In the genomic region with DNA sequence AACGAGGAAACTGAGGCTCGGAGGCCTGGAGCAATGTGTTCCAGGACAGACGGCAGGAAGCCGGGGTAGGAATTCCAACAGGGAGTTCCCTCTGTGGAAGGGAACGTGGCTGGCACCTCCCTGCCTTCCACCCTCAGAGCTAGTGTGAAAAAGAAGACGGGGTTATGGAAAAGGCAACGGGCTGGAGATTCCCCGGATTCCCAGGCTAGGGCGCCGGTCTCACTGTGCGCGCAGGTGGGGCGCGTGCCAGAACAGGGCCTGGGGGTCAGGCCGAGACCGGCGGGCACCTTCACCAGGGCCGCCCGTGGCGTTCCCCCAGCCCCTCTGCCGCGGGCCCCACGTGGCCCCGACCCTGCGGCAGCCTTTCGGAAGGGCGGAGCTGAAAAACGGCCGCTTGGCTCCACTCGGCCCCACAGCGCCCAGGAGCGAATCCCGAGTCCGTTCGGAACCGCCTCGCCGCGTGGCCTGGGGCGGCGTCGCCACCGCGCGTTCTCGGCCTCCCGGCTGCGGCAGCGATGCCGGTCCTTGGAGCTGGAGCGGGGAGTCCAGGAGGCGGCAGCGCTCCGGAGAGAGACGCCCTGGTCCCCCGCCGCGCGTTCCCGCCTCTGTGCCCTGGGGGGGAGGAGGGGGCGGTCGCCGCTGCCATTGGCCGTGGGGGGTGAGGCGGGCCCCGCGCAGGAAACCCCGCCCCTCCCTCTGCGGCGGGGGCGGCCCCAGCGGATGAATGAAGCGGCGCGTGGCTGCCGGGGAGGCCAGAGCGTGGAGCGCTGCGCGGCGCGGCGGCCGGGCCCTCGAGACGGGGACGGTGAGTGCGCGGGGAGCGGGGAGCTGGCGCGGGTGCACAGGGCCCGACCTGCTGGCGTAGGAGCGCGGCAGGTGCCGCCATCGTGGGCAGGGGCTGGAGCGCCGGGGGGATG, we compare ENCODE assay signal across 1 cellular context.
TF ChIP-seq lines count a peak whose summit lies in the region.

A gene with protein sequence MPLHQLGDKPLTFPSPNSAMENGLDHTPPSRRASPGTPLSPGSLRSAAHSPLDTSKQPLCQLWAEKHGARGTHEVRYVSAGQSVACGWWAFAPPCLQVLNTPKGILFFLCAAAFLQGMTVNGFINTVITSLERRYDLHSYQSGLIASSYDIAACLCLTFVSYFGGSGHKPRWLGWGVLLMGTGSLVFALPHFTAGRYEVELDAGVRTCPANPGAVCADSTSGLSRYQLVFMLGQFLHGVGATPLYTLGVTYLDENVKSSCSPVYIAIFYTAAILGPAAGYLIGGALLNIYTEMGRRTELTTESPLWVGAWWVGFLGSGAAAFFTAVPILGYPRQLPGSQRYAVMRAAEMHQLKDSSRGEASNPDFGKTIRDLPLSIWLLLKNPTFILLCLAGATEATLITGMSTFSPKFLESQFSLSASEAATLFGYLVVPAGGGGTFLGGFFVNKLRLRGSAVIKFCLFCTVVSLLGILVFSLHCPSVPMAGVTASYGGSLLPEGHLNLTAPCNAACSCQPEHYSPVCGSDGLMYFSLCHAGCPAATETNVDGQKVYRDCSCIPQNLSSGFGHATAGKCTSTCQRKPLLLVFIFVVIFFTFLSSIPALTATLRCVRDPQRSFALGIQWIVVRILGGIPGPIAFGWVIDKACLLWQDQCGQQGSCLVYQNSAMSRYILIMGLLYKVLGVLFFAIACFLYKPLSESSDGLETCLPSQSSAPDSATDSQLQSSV (plus strand): TSS at position 755 of the 917 bp plus-strand sequence. CDS start 13,952 bp downstream, outside the sequence.

TF ChIP-seq in HepG2, 621 proteins besides CTCF, POLR2A, EP300 and RAD21 (continued from another document and continues in another):
- TF ChIP-seq, protein P1, sequence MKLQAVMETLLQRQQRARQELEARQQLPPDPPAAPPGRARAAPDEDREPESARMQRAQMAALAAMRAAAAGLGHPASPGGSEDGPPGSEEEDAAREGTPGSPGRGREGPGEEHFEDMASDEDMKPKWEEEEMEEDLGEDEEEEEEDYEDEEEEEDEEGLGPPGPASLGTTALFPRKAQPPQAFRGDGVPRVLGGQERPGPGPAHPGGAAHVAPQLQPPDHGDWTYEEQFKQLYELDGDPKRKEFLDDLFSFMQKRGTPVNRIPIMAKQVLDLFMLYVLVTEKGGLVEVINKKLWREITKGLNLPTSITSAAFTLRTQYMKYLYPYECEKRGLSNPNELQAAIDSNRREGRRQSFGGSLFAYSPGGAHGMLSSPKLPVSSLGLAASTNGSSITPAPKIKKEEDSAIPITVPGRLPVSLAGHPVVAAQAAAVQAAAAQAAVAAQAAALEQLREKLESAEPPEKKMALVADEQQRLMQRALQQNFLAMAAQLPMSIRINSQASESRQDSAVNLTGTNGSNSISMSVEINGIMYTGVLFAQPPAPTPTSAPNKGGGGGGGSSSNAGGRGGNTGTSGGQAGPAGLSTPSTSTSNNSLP (IDR thresholded peaks at IDR 0.05; ENCODE audit: low read depth, low read length): no peak
- peak; percentile 48; the same call in 1 of the 2 replicates for TF ChIP-seq ZNF235 (CRISPR knock-in tag; IDR thresholded peaks at IDR 0.05; ENCODE audit: borderline replicate concordance)
- TF ChIP-seq ZNF598 (CRISPR knock-in tag; IDR thresholded peaks at IDR 0.05; ENCODE audit: borderline replicate concordance): 0 out of 2 replicates have a peak, but pooled peaks have one; percentile 53
- TF ChIP-seq, protein P2, sequence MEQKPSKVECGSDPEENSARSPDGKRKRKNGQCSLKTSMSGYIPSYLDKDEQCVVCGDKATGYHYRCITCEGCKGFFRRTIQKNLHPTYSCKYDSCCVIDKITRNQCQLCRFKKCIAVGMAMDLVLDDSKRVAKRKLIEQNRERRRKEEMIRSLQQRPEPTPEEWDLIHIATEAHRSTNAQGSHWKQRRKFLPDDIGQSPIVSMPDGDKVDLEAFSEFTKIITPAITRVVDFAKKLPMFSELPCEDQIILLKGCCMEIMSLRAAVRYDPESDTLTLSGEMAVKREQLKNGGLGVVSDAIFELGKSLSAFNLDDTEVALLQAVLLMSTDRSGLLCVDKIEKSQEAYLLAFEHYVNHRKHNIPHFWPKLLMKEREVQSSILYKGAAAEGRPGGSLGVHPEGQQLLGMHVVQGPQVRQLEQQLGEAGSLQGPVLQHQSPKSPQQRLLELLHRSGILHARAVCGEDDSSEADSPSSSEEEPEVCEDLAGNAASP (CRISPR knock-in tag; IDR thresholded peaks at IDR 0.05; ENCODE audit: borderline replicate concordance): peak; percentile 71
- peak; percentile 81 for TF ChIP-seq ATF2 (CRISPR knock-in tag; IDR thresholded peaks at IDR 0.05)
- TF ChIP-seq ZNF446 (CRISPR knock-in tag; IDR thresholded peaks at IDR 0.05): no peak; the same call in 1 of the 2 replicates
- TF ChIP-seq RELA (CRISPR knock-in tag; IDR thresholded peaks at IDR 0.05): peak; percentile 81; the same call in 1 of the 2 replicates
- no peak for TF ChIP-seq ZNF383 (CRISPR knock-in tag; IDR thresholded peaks at IDR 0.05; ENCODE audit: borderline replicate concordance)
- TF ChIP-seq MATR3 (CRISPR knock-in tag; IDR thresholded peaks at IDR 0.05): peak; percentile 21; the same call in 1 of the 2 replicates
- TF ChIP-seq RFX5 (IDR thresholded peaks at IDR 0.05; ENCODE audit: low read depth, low read length): no peak
- TF ChIP-seq ZNF557 (CRISPR knock-in tag; IDR thresholded peaks at IDR 0.05): no peak; the same call in 1 of the 2 replicates
- TF ChIP-seq SNAI1 (CRISPR knock-in tag; IDR thresholded peaks at IDR 0.05; ENCODE audit: borderline replicate concordance): peak; percentile 30; the same call in 1 of the 2 replicates
- TF ChIP-seq, protein P3, sequence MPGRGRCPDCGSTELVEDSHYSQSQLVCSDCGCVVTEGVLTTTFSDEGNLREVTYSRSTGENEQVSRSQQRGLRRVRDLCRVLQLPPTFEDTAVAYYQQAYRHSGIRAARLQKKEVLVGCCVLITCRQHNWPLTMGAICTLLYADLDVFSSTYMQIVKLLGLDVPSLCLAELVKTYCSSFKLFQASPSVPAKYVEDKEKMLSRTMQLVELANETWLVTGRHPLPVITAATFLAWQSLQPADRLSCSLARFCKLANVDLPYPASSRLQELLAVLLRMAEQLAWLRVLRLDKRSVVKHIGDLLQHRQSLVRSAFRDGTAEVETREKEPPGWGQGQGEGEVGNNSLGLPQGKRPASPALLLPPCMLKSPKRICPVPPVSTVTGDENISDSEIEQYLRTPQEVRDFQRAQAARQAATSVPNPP (CRISPR knock-in tag; IDR thresholded peaks at IDR 0.05): peak; percentile 47
- TF ChIP-seq ZFP62 (CRISPR knock-in tag; IDR thresholded peaks at IDR 0.05): no peak; the same call in 1 of the 2 replicates
- TF ChIP-seq YEATS4 (CRISPR knock-in tag; IDR thresholded peaks at IDR 0.05; ENCODE audit: borderline replicate concordance): peak; percentile 91
- TF ChIP-seq ZSCAN30 (CRISPR knock-in tag; IDR thresholded peaks at IDR 0.05): no peak
- TF ChIP-seq ZNF550 (CRISPR knock-in tag; IDR thresholded peaks at IDR 0.05; ENCODE audit: borderline replicate concordance): peak; percentile 47; the same call in 1 of the 2 replicates
- TF ChIP-seq, protein P4, sequence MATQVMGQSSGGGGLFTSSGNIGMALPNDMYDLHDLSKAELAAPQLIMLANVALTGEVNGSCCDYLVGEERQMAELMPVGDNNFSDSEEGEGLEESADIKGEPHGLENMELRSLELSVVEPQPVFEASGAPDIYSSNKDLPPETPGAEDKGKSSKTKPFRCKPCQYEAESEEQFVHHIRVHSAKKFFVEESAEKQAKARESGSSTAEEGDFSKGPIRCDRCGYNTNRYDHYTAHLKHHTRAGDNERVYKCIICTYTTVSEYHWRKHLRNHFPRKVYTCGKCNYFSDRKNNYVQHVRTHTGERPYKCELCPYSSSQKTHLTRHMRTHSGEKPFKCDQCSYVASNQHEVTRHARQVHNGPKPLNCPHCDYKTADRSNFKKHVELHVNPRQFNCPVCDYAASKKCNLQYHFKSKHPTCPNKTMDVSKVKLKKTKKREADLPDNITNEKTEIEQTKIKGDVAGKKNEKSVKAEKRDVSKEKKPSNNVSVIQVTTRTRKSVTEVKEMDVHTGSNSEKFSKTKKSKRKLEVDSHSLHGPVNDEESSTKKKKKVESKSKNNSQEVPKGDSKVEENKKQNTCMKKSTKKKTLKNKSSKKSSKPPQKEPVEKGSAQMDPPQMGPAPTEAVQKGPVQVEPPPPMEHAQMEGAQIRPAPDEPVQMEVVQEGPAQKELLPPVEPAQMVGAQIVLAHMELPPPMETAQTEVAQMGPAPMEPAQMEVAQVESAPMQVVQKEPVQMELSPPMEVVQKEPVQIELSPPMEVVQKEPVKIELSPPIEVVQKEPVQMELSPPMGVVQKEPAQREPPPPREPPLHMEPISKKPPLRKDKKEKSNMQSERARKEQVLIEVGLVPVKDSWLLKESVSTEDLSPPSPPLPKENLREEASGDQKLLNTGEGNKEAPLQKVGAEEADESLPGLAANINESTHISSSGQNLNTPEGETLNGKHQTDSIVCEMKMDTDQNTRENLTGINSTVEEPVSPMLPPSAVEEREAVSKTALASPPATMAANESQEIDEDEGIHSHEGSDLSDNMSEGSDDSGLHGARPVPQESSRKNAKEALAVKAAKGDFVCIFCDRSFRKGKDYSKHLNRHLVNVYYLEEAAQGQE (IDR thresholded peaks at IDR 0.05; ENCODE audit: borderline replicate concordance in 1 of 2, low read depth in 1 of 2, low read length in 2 of 2): no peak; a peak in 1 of 4 replicates
- TF ChIP-seq, protein P5, sequence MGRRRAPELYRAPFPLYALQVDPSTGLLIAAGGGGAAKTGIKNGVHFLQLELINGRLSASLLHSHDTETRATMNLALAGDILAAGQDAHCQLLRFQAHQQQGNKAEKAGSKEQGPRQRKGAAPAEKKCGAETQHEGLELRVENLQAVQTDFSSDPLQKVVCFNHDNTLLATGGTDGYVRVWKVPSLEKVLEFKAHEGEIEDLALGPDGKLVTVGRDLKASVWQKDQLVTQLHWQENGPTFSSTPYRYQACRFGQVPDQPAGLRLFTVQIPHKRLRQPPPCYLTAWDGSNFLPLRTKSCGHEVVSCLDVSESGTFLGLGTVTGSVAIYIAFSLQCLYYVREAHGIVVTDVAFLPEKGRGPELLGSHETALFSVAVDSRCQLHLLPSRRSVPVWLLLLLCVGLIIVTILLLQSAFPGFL (CRISPR knock-in tag; IDR thresholded peaks at IDR 0.05): no peak
- no peak for TF ChIP-seq HMG20B (CRISPR knock-in tag; conservative IDR thresholded peaks at IDR 0.05)
- peak; percentile 74 for TF ChIP-seq ISL2 (CRISPR knock-in tag; IDR thresholded peaks at IDR 0.05)
- no peak for TF ChIP-seq ZNF484 (CRISPR knock-in tag; IDR thresholded peaks at IDR 0.05; ENCODE audit: borderline replicate concordance, low read depth)
- no peak for TF ChIP-seq THAP7 (CRISPR knock-in tag; IDR thresholded peaks at IDR 0.05)
- no peak for TF ChIP-seq EHMT2 (IDR thresholded peaks at IDR 0.05; ENCODE audit: borderline replicate concordance, low read depth, low read length)
- TF ChIP-seq, protein P6, sequence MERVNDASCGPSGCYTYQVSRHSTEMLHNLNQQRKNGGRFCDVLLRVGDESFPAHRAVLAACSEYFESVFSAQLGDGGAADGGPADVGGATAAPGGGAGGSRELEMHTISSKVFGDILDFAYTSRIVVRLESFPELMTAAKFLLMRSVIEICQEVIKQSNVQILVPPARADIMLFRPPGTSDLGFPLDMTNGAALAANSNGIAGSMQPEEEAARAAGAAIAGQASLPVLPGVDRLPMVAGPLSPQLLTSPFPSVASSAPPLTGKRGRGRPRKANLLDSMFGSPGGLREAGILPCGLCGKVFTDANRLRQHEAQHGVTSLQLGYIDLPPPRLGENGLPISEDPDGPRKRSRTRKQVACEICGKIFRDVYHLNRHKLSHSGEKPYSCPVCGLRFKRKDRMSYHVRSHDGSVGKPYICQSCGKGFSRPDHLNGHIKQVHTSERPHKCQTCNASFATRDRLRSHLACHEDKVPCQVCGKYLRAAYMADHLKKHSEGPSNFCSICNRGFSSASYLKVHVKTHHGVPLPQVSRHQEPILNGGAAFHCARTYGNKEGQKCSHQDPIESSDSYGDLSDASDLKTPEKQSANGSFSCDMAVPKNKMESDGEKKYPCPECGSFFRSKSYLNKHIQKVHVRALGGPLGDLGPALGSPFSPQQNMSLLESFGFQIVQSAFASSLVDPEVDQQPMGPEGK (CRISPR knock-in tag; IDR thresholded peaks at IDR 0.05): peak; percentile 98
- no peak; the same call in 1 of the 2 replicates for TF ChIP-seq ZNF850 (CRISPR knock-in tag; conservative IDR thresholded peaks at IDR 0.05)
- peak; percentile 62; the same call in 1 of the 2 replicates for TF ChIP-seq GFI1 (CRISPR knock-in tag; IDR thresholded peaks at IDR 0.05; ENCODE audit: borderline replicate concordance)
- TF ChIP-seq KMT2B (CRISPR knock-in tag; IDR thresholded peaks at IDR 0.05): no peak; the same call in 1 of the 2 replicates
- TF ChIP-seq HMGA1 (CRISPR knock-in tag; conservative IDR thresholded peaks at IDR 0.05): no peak
- TF ChIP-seq ZNF10 (CRISPR knock-in tag; IDR thresholded peaks at IDR 0.05; ENCODE audit: borderline replicate concordance, low read depth): no peak
- TF ChIP-seq CCDC6 (CRISPR knock-in tag; IDR thresholded peaks at IDR 0.05): no peak; the same call in none of the 2 replicates
- no peak; the same call in none of the 2 replicates for TF ChIP-seq NCOA1 (CRISPR knock-in tag; IDR thresholded peaks at IDR 0.05)
- no peak for TF ChIP-seq NPAS2 (CRISPR knock-in tag; IDR thresholded peaks at IDR 0.05; ENCODE audit: borderline replicate concordance)
- TF ChIP-seq MTF2 (CRISPR knock-in tag; IDR thresholded peaks at IDR 0.05; ENCODE audit: borderline replicate concordance): peak; percentile 88; the same call in 1 of the 2 replicates
- TF ChIP-seq TFDP1 (CRISPR knock-in tag; IDR thresholded peaks at IDR 0.05; ENCODE audit: borderline replicate concordance): peak; percentile 97
